Comparison of ENCODE assay signal across 11 cellular contexts in the genomic region with DNA sequence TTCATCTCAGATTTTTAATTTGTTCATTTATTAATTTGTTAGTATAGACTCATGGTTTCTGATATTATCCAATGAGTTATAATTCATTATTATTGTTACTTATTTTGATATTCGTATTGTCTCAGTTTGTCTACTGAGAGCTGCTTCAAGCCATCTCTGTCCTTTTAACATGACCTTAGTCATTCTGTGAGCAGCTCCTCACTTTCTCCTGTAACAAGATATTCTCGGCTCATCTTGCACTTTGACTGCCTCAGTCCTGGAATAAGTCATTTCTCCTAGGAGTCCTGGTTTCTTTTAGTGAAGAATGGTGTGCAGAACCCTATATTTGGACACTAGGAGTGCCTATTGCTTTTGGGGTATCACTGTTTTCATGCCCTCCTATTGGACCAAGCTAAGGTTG. TPM values are rescaled to one million over a fixed set of nuclear protein-coding genes. Genes with fewer than 3 reads are reported as not detected.
A peak's percentile ranks its signal among the peaks of the same experiment; 100 is the strongest.
DNase-seq lines count a peak whose midpoint lies in the region; ATAC-seq, FAIRE-seq and TF ChIP-seq lines count a peak whose summit lies in the region.
"Had no signal": no experiment of that assay in that cellular context is flagged by ENCODE, and none has a peak within 500 bp of the region (broad histone marks: within the 10 kb centered on the region; RNA-seq: fewer than 3 reads in every experiment).

No MANE protein-coding gene starts in this region.

- H3K36me3 Mint-ChIP-seq in HFFc6 (ENCODE audit: low read depth) (peaks cover 72% of the 10 kb centered on the region), astrocyte (ENCODE audit: low read depth, unreplicated experiment) (peaks cover 15% of the 10 kb centered on the region)

- TF ChIP-seq POLR2A in right lobe of liver (IDR thresholded peaks at IDR 0.05), result no peak

- H3K4me3 Mint-ChIP-seq in HFFc6 (peak overlapping the region; percentile 76), astrocyte (ENCODE audit: unreplicated experiment) (no peak overlapping the region)

- H2AFZ ChIP-seq in ACC112 (ENCODE audit: low read length, unreplicated experiment) (no peak overlapping the region), astrocyte (ENCODE audit: low read depth, low read length) (no peak overlapping the region)

- H3K27ac Mint-ChIP-seq in HFFc6 (peak overlapping the region; percentile 96), astrocyte (ENCODE audit: unreplicated experiment) (no peak overlapping the region)

- H3K36me3 ChIP-seq in ACC112 (ENCODE audit: insufficient read depth, low read length) (peaks cover 31% of the 10 kb centered on the region; the same call in 1 of the 2 replicates), astrocyte (ENCODE audit: insufficient read depth, low read length) (peaks cover 24% of the 10 kb centered on the region), right lobe of liver (peaks cover 0 to 23% (median 3%) of the 10 kb centered on the region in 4 donors)

- H3K79me2 ChIP-seq in ACC112 (ENCODE audit: control insufficient read depth, insufficient read depth, low read length, unreplicated experiment) (peaks cover 89% of the 10 kb centered on the region), astrocyte (ENCODE audit: insufficient read depth, low read length) (peaks cover 93% of the 10 kb centered on the region)

- peak overlapping the region; percentile 62 for H3K4me3 ChIP-seq in ACC112 (ENCODE audit: low read depth, low read length)
- peak overlapping the region; percentile 17 for H3K4me3 ChIP-seq in astrocyte (ENCODE audit: insufficient read depth, low read depth, low read length)
- peak overlapping the region in 1 of 3 donors; percentile 6 for H3K4me3 ChIP-seq in right lobe of liver
- H3K4me3 ChIP-seq: skin epidermis had no signal

- no peak for TF ChIP-seq CTCF in HFFc6 (IDR thresholded peaks at IDR 0.05)
- no peak for TF ChIP-seq CTCF in astrocyte (IDR thresholded peaks at IDR 0.05; ENCODE audit: insufficient read depth, low read depth, low read length)
- TF ChIP-seq CTCF in right lobe of liver (IDR thresholded peaks at IDR 0.05), result no peak
- TF ChIP-seq CTCF in GM10266 (IDR thresholded peaks at IDR 0.05; ENCODE audit: control insufficient read depth, insufficient read depth, low read depth, missing control alignments), result no peak

- peak overlapping the region; percentile 74 for H3K9ac ChIP-seq in astrocyte (ENCODE audit: low read length)

- H3K9me3 ChIP-seq in astrocyte (ENCODE audit: insufficient read depth, low read depth, low read length) (no peaks in the 10 kb centered on the region), right lobe of liver (no peaks in the 10 kb centered on the region)

- WGBS in right lobe of liver (ENCODE audit: insufficient coverage, low coverage, low lambda C conversion rate, missing lambda C conversion rate), result 61% methylated on average over 2 of the region's 2 CpGs

- no peaks in the 10 kb centered on the region for H3K27me3 ChIP-seq in ACC112 (ENCODE audit: insufficient read depth, low read length)
- no peaks in the 10 kb centered on the region for H3K27me3 ChIP-seq in astrocyte (ENCODE audit: insufficient read depth, low read length)
- no peaks in the 10 kb centered on the region for H3K27me3 ChIP-seq in right lobe of liver

- peak; percentile 19 for DNase-seq in HFFc6
- DNase-seq in astrocyte (ENCODE audit: low read depth), result no peak
- no peak for DNase-seq in right lobe of liver
- no peak for DNase-seq in GM10266 (ENCODE audit: extremely low spot score)
- DNase-seq in HuH-7 (ENCODE audit: low spot score), result no peak
- no peak for DNase-seq in head of caudate nucleus
- DNase-seq: C1 segment of cervical spinal cord, NCI-H1417 treated with DMSO at 0.1 percent for 48 hours had no signal

- intact Hi-C loops in right lobe of liver (cut with DNase I), result no loop called here
- intact Hi-C loops in head of caudate nucleus (cut with DNase I), result no loop called here

- peak overlapping the region; percentile 80 for H3K4me2 ChIP-seq in astrocyte (ENCODE audit: low read length)

- ATAC-seq in right lobe of liver, result no peak
- no peak for ATAC-seq in GM18873 (IDR thresholded peaks at IDR 0.05; ENCODE audit: low FRiP score, unreplicated experiment)

- H3K4me1 Mint-ChIP-seq in HFFc6 (ENCODE audit: low read depth) (peaks cover 95% of the 10 kb centered on the region), astrocyte (ENCODE audit: low read depth, unreplicated experiment) (peaks cover 16% of the 10 kb centered on the region)

- no peaks in the 10 kb centered on the region for H4K20me1 ChIP-seq in astrocyte (ENCODE audit: insufficient read depth, low read length)

- H3K4me1 ChIP-seq in ACC112 (ENCODE audit: control insufficient read depth, insufficient read depth, low read length, unreplicated experiment), result peaks cover 76% of the 10 kb centered on the region
- peaks cover 57% of the 10 kb centered on the region for H3K4me1 ChIP-seq in astrocyte (ENCODE audit: insufficient read depth, low read length)
- peaks cover 0 to 44% (median 19%) of the 10 kb centered on the region in 4 donors for H3K4me1 ChIP-seq in right lobe of liver

- no peak for FAIRE-seq in astrocyte (lab: Jason Lieb, UNC)

- H3K9me3 Mint-ChIP-seq in HFFc6 (no peaks in the 10 kb centered on the region), astrocyte (ENCODE audit: unreplicated experiment) (no peaks in the 10 kb centered on the region)

- H3K27ac ChIP-seq in ACC112 (ENCODE audit: low read depth, low read length) (peak overlapping the region; percentile 100), astrocyte (ENCODE audit: low read depth, low read length) (peak overlapping the region; percentile 100), right lobe of liver (peak overlapping the region; percentile 45 to 75 (median 64))

- no peaks in the 10 kb centered on the region; the same call in 1 of the 2 replicates for H3K27me3 Mint-ChIP-seq in HFFc6 (ENCODE audit: insufficient read depth)
- no peaks in the 10 kb centered on the region for H3K27me3 Mint-ChIP-seq in astrocyte (ENCODE audit: low read depth, unreplicated experiment)

RNA-seq across cellular contexts. Expression of gene ASB1, which starts 13.2 kb away (rescaled TPM):
- 10 to 100 TPM; 56.0 to 77.5 (median 74.4) TPM for total RNA-seq in HFFc6 (2021; fragmentation: NEBNext Ultra II Directional; extraction: Animal tissue kit (Norgen Biotek cat#: 25700))
- total RNA-seq in astrocyte (30.6 and 31.7 TPM in 2 replicates), right lobe of liver (10 to 100 TPM in 2 of 6 experiments, 1 to 10 TPM in 4; 6.3 to 18.2 (median 8.4) TPM)
